ENCODE assay signal across 7 cellular contexts in genomic region chr3:31533169-31533870, GRCh38. TPM values are rescaled to one million over a fixed set of nuclear protein-coding genes. Genes with fewer than 3 reads are reported as not detected.
A peak's percentile ranks its signal among the peaks of the same experiment; 100 is the strongest.
DNase-seq lines count a peak whose midpoint lies in the region; ATAC-seq and TF ChIP-seq lines count a peak whose summit lies in the region.

No MANE protein-coding gene starts in this region.

- peak overlapping the region; percentile 95 for H3K4me3 Mint-ChIP-seq in activated naive CD4-positive, alpha-beta T cell treated with anti-CD3 and anti-CD28 coated beads for 36 hours

- peaks cover 28% of the 10 kb centered on the region for H3K79me2 ChIP-seq in parathyroid adenoma

- intact Hi-C loops in Panc1 (cut with micrococcal nuclease; ENCODE audit: unreplicated experiment), result no loop called here
- intact Hi-C loops in activated naive CD4-positive, alpha-beta T cell treated with anti-CD3 and anti-CD28 coated beads for 36 hours (cut with micrococcal nuclease), result loop anchor here (2.0 to 10.0 kb wide), 14 partner anchors 157 to 1909 kb away; partner anchors contain the start of genes CNOT10, TGFBR2 and UBP1
- intact Hi-C loops in head of caudate nucleus (cut with DNase I), result no loop called here

- no peaks in the 10 kb centered on the region; the same call in 1 of the 2 replicates for H3K36me3 ChIP-seq in Panc1 (ENCODE audit: control insufficient read depth, insufficient read depth, low read length)
- no peaks in the 10 kb centered on the region for H3K36me3 ChIP-seq in parathyroid adenoma (ENCODE audit: control insufficient read depth, insufficient read depth, low read length)

- H3K4me1 Mint-ChIP-seq in activated naive CD4-positive, alpha-beta T cell treated with anti-CD3 and anti-CD28 coated beads for 36 hours (ENCODE audit: low read depth), result peaks cover 26% of the 10 kb centered on the region

- H3K36me3 Mint-ChIP-seq in activated naive CD4-positive, alpha-beta T cell treated with anti-CD3 and anti-CD28 coated beads for 36 hours (ENCODE audit: low read depth), result peaks cover 15% of the 10 kb centered on the region

- BruUV-seq in Panc1 (replicated peaks; lab: Mats Ljungman, UMichigan), result no TSS peak

- peak overlapping the region; percentile 70 for H2AFZ ChIP-seq in parathyroid adenoma

- no peaks in the 10 kb centered on the region for H3K9me3 Mint-ChIP-seq in activated naive CD4-positive, alpha-beta T cell treated with anti-CD3 and anti-CD28 coated beads for 36 hours

- no peaks in the 10 kb centered on the region for H3K27me3 ChIP-seq in Panc1 (ENCODE audit: control insufficient read depth, insufficient read depth, low read length)
- H3K27me3 ChIP-seq in parathyroid adenoma (ENCODE audit: control insufficient read depth, insufficient read depth, low read length), result no peaks in the 10 kb centered on the region

- H3K27ac ChIP-seq in Panc1 (ENCODE audit: low read length) (peak overlapping the region; percentile 78), parathyroid adenoma (peak overlapping the region; percentile 96)

- no peak for DNase-seq in Panc1 (ENCODE audit: low read depth, low spot score)
- DNase-seq in activated naive CD4-positive, alpha-beta T cell treated with anti-CD3 and anti-CD28 coated beads for 36 hours, result peak; percentile 63
- peak; percentile 12 to 80 (median 58) for DNase-seq in head of caudate nucleus
- peak; percentile 67 for DNase-seq in ureter (ENCODE audit: low spot score)

- peak overlapping the region; percentile 94 for H3K27ac Mint-ChIP-seq in activated naive CD4-positive, alpha-beta T cell treated with anti-CD3 and anti-CD28 coated beads for 36 hours

- TF ChIP-seq CTCF in Panc1 (IDR thresholded peaks at IDR 0.05) (peak; percentile 28), parathyroid adenoma (IDR thresholded peaks at IDR 0.05) (peak; percentile 28)

- CTCF ChIA-PET in Panc1 (lab: Charles Lee), result no interaction called here
- CTCF ChIA-PET in activated naive CD4-positive, alpha-beta T cell treated with anti-CD3 and anti-CD28 coated beads for 36 hours (lab: Charles Lee), result interaction anchor here (1.0 to 2.6 kb wide), 5 partner anchors 11 to 71 kb away, joined by 3 to 8 read pairs (median 5); no protein-coding TSS in a partner anchor

- peak overlapping the region; percentile 74 for H3K4me2 ChIP-seq in parathyroid adenoma (ENCODE audit: low read length)

- H3K9me3 ChIP-seq in Panc1 (ENCODE audit: control insufficient read depth, insufficient read depth, low read depth, low read length), result no peaks in the 10 kb centered on the region
- H3K9me3 ChIP-seq in parathyroid adenoma (ENCODE audit: control insufficient read depth, low read length), result no peaks in the 10 kb centered on the region

- no peaks in the 10 kb centered on the region for H3K27me3 Mint-ChIP-seq in activated naive CD4-positive, alpha-beta T cell treated with anti-CD3 and anti-CD28 coated beads for 36 hours (ENCODE audit: low read depth)

- peak overlapping the region; percentile 85 to 87 for H3K4me3 ChIP-seq in Panc1 (ENCODE audit: low read depth in 2 of 2, low read length in 2 of 2)
- peak overlapping the region; percentile 89 for H3K4me3 ChIP-seq in parathyroid adenoma (ENCODE audit: low read depth, low read length)

- in situ Hi-C loops in Panc1 (cut with HindIII; ENCODE audit: low pct_unique_long_range_greater_than_20kb, low sequenced_read_pairs), result no loop called here

- POLR2A ChIA-PET in Panc1 (lab: Charles Lee), result no interaction called here

- peak overlapping the region; percentile 15 for H3K9ac ChIP-seq in parathyroid adenoma

- ATAC-seq in GM18517 (IDR thresholded peaks at IDR 0.05; ENCODE audit: unreplicated experiment) (peak; percentile 12), HG02870 (IDR thresholded peaks at IDR 0.05; ENCODE audit: unreplicated experiment) (peak; percentile 2), Panc1 (no peak)

- H3K4me1 ChIP-seq in Panc1 (ENCODE audit: control insufficient read depth, insufficient read depth, low read length) (peaks cover 12% of the 10 kb centered on the region; the same call in 1 of the 2 replicates), parathyroid adenoma (peaks cover 5% of the 10 kb centered on the region)

RNA-seq across cellular contexts. Expression of gene STT3B, which starts 0.6 kb away (rescaled TPM):
- total RNA-seq in Panc1 (2021; ENCODE audit: unreplicated experiment), result 105 TPM
- polyA plus RNA-seq in Panc1 (2012; ENCODE audit: insufficient read length), result 45.5 TPM
- total RNA-seq in activated naive CD4-positive, alpha-beta T cell treated with anti-CD3 and anti-CD28 coated beads for 36 hours, result 100 to 1,000 TPM in 1 of 2 experiments, 10 to 100 TPM in 1; 99.3 to 117 TPM
- total RNA-seq in ureter, result 169 TPM
